In genomic region chr6:80106418-80107235, GRCh38 we compare ENCODE assay signal across 8 cellular contexts. TPM values are rescaled to one million over a fixed set of nuclear protein-coding genes. Genes with fewer than 3 reads are reported as not detected.
DNase-seq lines count a peak whose midpoint lies in the region; ATAC-seq and TF ChIP-seq lines count a peak whose summit lies in the region.

TSS of gene BCKDHB (plus strand) at chr6:80106671. CDS start at chr6:80106694, 23 bp downstream.

- H3K36me3 ChIP-seq in prostate gland, result no peaks in the 10 kb centered on the region
- H3K36me3 ChIP-seq in urinary bladder (ENCODE audit: insufficient read depth), result no peaks in the 10 kb centered on the region

- no peaks in the 10 kb centered on the region for H3K27me3 ChIP-seq in prostate gland (replicated peaks; ENCODE audit: insufficient read depth)

- WGBS in prostate gland, result under 1% methylated on average over 54 of the region's 56 CpGs
- WGBS in urinary bladder, result under 1% methylated on average over 56 of the region's 56 CpGs

- H3K4me1 ChIP-seq in prostate gland (replicated peaks) (no peaks in the 10 kb centered on the region), urinary bladder (ENCODE audit: insufficient read depth) (no peaks in the 10 kb centered on the region)

- intact Hi-C loops in left ventricle myocardium superior (cut with micrococcal nuclease) (no loop called here), prostate gland (cut with DNase I) (no loop called here)

- peak in 1 of 4 experiments; percentile 18 for TF ChIP-seq CTCF in prostate gland (IDR thresholded peaks at IDR 0.05)

- TF ChIP-seq POLR2A in prostate gland (IDR thresholded peaks at IDR 0.05), result peak; percentile 90

- H3K9me3 ChIP-seq in prostate gland, result no peaks in the 10 kb centered on the region

- H3K4me3 ChIP-seq in prostate gland (peak within 1 kb of the TSS; percentile 81 to 90), urinary bladder (ENCODE audit: low read depth, low read length) (peak within 1 kb of the TSS; percentile 75)

- peak; percentile 93 to 98 for DNase-seq in NCI-H187 (lab: John Stamatoyannopoulos, UW)
- peak; percentile 88 to 99 (median 97) for DNase-seq in T-helper 2 cell
- peak; percentile 89 to 99 (median 97) for DNase-seq in anterior cingulate cortex (lab: John Stamatoyannopoulos, UW)
- peak; percentile 98 for DNase-seq in left ventricle myocardium superior
- DNase-seq in prostate gland (ENCODE audit: low spot score), result peak; percentile 98

- H3K27ac ChIP-seq in prostate gland, result peak within 1 kb of the TSS; percentile 85 to 88
- peak within 1 kb of the TSS; percentile 74 for H3K27ac ChIP-seq in urinary bladder (ENCODE audit: low read depth)

- ATAC-seq in GM18498 (IDR thresholded peaks at IDR 0.05; ENCODE audit: unreplicated experiment) (peak; percentile 99), HG02938 (IDR thresholded peaks at IDR 0.05; ENCODE audit: unreplicated experiment) (peak; percentile 99), left ventricle myocardium superior (peak; percentile 100)

RNA-seq across cellular contexts. Expression of gene BCKDHB, which starts in this region (rescaled TPM):
- total RNA-seq in left ventricle myocardium superior (24.3 TPM), prostate gland (10 to 100 TPM; 19.0 to 33.0 TPM), urinary bladder (43.7 TPM)
- 13.8 TPM for polyA plus RNA-seq in urinary bladder

Comparison
In these comparisons a context has a peak if more than half of its experiments do, and no peak if none do; other contexts are left out.
1. Peak in every context shown above with its lines: DNase-seq, ATAC-seq, H3K4me3 ChIP-seq and H3K27ac ChIP-seq.